Comparison of ENCODE assay signal across 8 cellular contexts in the genomic region with DNA sequence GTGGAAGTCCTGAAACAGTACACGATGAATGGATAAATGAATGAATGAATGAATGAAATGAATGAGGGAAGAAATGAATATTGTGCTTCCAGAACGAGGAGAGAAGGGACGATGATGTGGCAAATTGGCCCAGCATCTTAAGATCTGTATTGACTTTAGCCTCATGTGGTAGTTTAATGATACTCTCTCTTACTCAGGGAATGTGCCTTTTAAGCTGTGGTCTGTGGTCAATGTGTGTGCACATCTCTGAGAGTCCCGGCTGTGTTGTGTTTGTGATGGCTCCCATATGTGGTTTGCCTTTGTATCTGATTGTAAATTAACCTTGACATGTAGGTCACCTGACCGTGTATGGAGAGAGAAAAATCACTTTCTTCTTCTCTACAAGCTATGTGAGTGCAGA.
DNase-seq lines count a peak whose midpoint lies in the region; ATAC-seq, FAIRE-seq and TF ChIP-seq lines count a peak whose summit lies in the region.

No MANE protein-coding gene starts in this region.

- no peak for TF ChIP-seq CTCF in AG10803 (conservative IDR thresholded peaks at IDR 0.05; ENCODE audit: low read length)
- TF ChIP-seq CTCF in Caco-2 (IDR thresholded peaks at IDR 0.05; ENCODE audit: insufficient read depth in 1 of 2, low read depth in 1 of 2, low read length in 1 of 2, severe bottlenecking in 1 of 2, unreplicated experiment in 1 of 2): no peak
- no peak for TF ChIP-seq CTCF in tibial artery (IDR thresholded peaks at IDR 0.05)

- H3K27me3 ChIP-seq in Caco-2 (replicated peaks; ENCODE audit: control insufficient read depth, insufficient read depth, low read length): no peaks in the 10 kb centered on the region
- no peaks in the 10 kb centered on the region for H3K27me3 ChIP-seq in tibial artery

- POLR2A ChIA-PET in Caco-2 (lab: Charles Lee): no interaction called here

- intact Hi-C loops in Caco-2 (cut with micrococcal nuclease; ENCODE audit: unreplicated experiment) (loop anchor here (5.0 kb wide), 1 partner anchor 93 kb away; the partner anchor contains the start of gene NEDD4L), tibial artery (cut with DNase I; ENCODE audit: low total_unique reads) (no loop called here)

- peak; percentile 96 for DNase-seq in AG10803 (ENCODE audit: low read depth)
- DNase-seq in RCC 7860 (ENCODE audit: low spot score): peak; percentile 90
- peak; percentile 76 for DNase-seq in hepatic stellate cell (ENCODE audit: low spot score)
- no peak for DNase-seq in Caco-2
- no peak for DNase-seq in activated naive CD4-positive, alpha-beta T cell treated with anti-CD3 and anti-CD28 coated beads, Interleukin-2, amount 50 U/mL, for 16 hours
- no peak for DNase-seq in tibial artery
- no peak for DNase-seq in NCI-H1694 treated with DMSO at 0.1 percent for 48 hours (lab: John Stamatoyannopoulos, UW)

- H3K9me3 ChIP-seq in Caco-2 (no peaks in the 10 kb centered on the region), tibial artery (no peaks in the 10 kb centered on the region)

- no peak overlapping the region for H3K4me3 Mint-ChIP-seq in Caco-2 (ENCODE audit: unreplicated experiment)

- peak; percentile 89 for ATAC-seq in GM19463 (IDR thresholded peaks at IDR 0.05; ENCODE audit: unreplicated experiment)

- H3K9me3 Mint-ChIP-seq in Caco-2 (ENCODE audit: unreplicated experiment): no peaks in the 10 kb centered on the region

- FAIRE-seq in RCC 7860 (lab: Jason Lieb, UNC): peak; percentile 95

- no peaks in the 10 kb centered on the region for H3K36me3 Mint-ChIP-seq in Caco-2 (ENCODE audit: insufficient read depth, unreplicated experiment)

- no peak overlapping the region for H3K4me3 ChIP-seq in AG10803 (ENCODE audit: low read length)
- H3K4me3 ChIP-seq in Caco-2 (ENCODE audit: low read depth, low read length): no peak overlapping the region
- no peak overlapping the region for H3K4me3 ChIP-seq in tibial artery

- BruUV-seq in Caco-2 (replicated peaks; lab: Mats Ljungman, UMichigan): no TSS peak

- no peak overlapping the region for H3K27ac ChIP-seq in tibial artery

- no peaks in the 10 kb centered on the region for H3K4me1 Mint-ChIP-seq in Caco-2 (ENCODE audit: low read depth, unreplicated experiment)

- no peaks in the 10 kb centered on the region for H3K27me3 Mint-ChIP-seq in Caco-2 (ENCODE audit: insufficient read depth, unreplicated experiment)

- H3K36me3 ChIP-seq in Caco-2 (ENCODE audit: control insufficient read depth, insufficient read depth, low read length): no peaks in the 10 kb centered on the region
- H3K36me3 ChIP-seq in tibial artery: no peaks in the 10 kb centered on the region

- H3K4me1 ChIP-seq in Caco-2 (no peaks in the 10 kb centered on the region), tibial artery (no peaks in the 10 kb centered on the region)

- H3K27ac Mint-ChIP-seq in Caco-2 (ENCODE audit: unreplicated experiment): no peak overlapping the region

- CTCF ChIA-PET in Caco-2 (lab: Charles Lee): interaction anchor here (1.1 kb wide), 1 partner anchor 13 kb away, joined by 3 read pairs; no protein-coding TSS in a partner anchor

Comparison
In these comparisons a context has a peak if more than half of its experiments do, and no peak if none do; other contexts are left out.
1. DNase-seq: peak in AG10803 (single experiment), RCC 7860 (single experiment) and hepatic stellate cell (single experiment); none in Caco-2 (0 of 2), activated naive CD4-positive, alpha-beta T cell treated with anti-CD3 and anti-CD28 coated beads, Interleukin-2, amount 50 U/mL, for 16 hours (single experiment), tibial artery (0 of 2) and NCI-H1694 treated with DMSO at 0.1 percent for 48 hours (single experiment).